In the genomic region with DNA sequence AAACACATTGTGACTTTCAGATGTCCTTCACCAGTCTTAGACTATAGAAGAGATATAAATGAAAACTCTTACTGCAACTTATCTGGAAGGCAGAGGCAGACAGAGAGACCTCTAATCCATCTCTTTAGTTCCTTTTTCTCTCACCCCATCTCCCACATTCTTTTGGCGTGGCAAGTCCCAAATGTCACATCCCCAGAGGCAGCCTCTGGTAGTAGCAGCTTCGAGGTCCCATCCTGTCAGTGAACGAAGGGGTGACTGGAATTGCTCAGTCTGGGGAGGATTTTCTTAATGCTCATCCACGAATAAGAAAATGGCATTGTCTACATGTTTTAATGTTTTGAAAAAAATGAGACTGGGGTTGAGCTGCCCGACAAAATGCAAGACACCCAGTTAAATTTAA, we compare ENCODE assay signal across 23 cellular contexts.
"Had no signal": no experiment of that assay in that cellular context is flagged by ENCODE, and none has a peak within 500 bp of the region (broad histone marks: within the 10 kb centered on the region; RNA-seq: fewer than 3 reads in every experiment).

No MANE protein-coding gene starts in this region.

- H3K36me3 Mint-ChIP-seq: naive thymus-derived CD4-positive, alpha-beta T cell had no signal

- H3K27me3 Mint-ChIP-seq: naive thymus-derived CD4-positive, alpha-beta T cell had no signal

- H3K4me3 ChIP-seq: coronary artery, dorsolateral prefrontal cortex, esophagus squamous epithelium, gastrocnemius medialis, heart right ventricle, left lung, lower lobe of right lung had no signal

- DNase-seq: dermis blood vessel endothelial cell; dorsolateral prefrontal cortex; effector CD4-positive, alpha-beta T cell; effector memory CD4-positive, alpha-beta T cell; erythroblast; esophagus squamous epithelium; foreskin fibroblast; foreskin melanocyte; gastrocnemius medialis; glutamatergic neuron; head of caudate nucleus; heart right ventricle; hippocampal formation; left cardiac atrium; left lung; left ventricle myocardium superior; lower lobe of right lung; mesenchymal stem cell; midbrain; naive thymus-derived CD4-positive, alpha-beta T cell had no signal

- H3K9me3 ChIP-seq: esophagus squamous epithelium, gastrocnemius medialis, heart right ventricle, left lung, lower lobe of right lung had no signal

- H3K4me3 Mint-ChIP-seq: naive thymus-derived CD4-positive, alpha-beta T cell had no signal

- H3K4me1 ChIP-seq: esophagus squamous epithelium, gastrocnemius medialis, heart right ventricle, left lung, lower lobe of right lung had no signal

- H3K9me3 Mint-ChIP-seq: naive thymus-derived CD4-positive, alpha-beta T cell had no signal

- H3K36me3 ChIP-seq: esophagus squamous epithelium, gastrocnemius medialis, heart right ventricle, left lung, lower lobe of right lung had no signal

- H3K27me3 ChIP-seq: dorsolateral prefrontal cortex, esophagus squamous epithelium, gastrocnemius medialis, heart right ventricle, left lung had no signal

- H3K4me1 Mint-ChIP-seq: naive thymus-derived CD4-positive, alpha-beta T cell had no signal

- H3K27ac ChIP-seq: coronary artery, epithelial cell of prostate, esophagus squamous epithelium, gastrocnemius medialis, heart right ventricle, left lung, lower lobe of right lung had no signal

- H3K27ac Mint-ChIP-seq: naive thymus-derived CD4-positive, alpha-beta T cell had no signal

- ATAC-seq: esophagus mucosa; gastrocnemius medialis; heart right ventricle; left cardiac atrium; left lung; left ventricle myocardium superior; lower lobe of right lung; naive thymus-derived CD4-positive, alpha-beta T cell had no signal
